ENCODE assay signal across 1 cellular context in genomic region chr2:135530313-135531230, GRCh38.
TF ChIP-seq lines count a peak whose summit lies in the region.

TSS of gene ZRANB3 (minus strand) at chr2:135531218.

TF ChIP-seq in K562, 482 proteins besides CTCF, POLR2A, EP300 and RAD21 (continued from another document and continues in another):
- TF ChIP-seq SMAD4 (CRISPR knock-in tag; conservative IDR thresholded peaks at IDR 0.05) (no peak), CHD2 (IDR thresholded peaks at IDR 0.05; ENCODE audit: low read depth, low read length) (peak; percentile 94), PATZ1 (CRISPR knock-in tag; IDR thresholded peaks at IDR 0.05; ENCODE audit: borderline replicate concordance) (0 out of 2 replicates have a peak, but pooled peaks have one; percentile 11), MCM2 (IDR thresholded peaks at IDR 0.05; ENCODE audit: low read depth) (no peak), ZFPM2 (CRISPR knock-in tag; IDR thresholded peaks at IDR 0.05) (no peak), MYC (IDR thresholded peaks at IDR 0.05; ENCODE audit: low read depth, low read length) (peak; percentile 89), MYC (CRISPR knock-in tag; IDR thresholded peaks at IDR 0.05; ENCODE audit: borderline replicate concordance, low read depth) (no peak), LCOR (CRISPR knock-in tag; IDR thresholded peaks at IDR 0.05) (peak; percentile 16; the same call in 1 of the 2 replicates), CEBPB (tag; IDR thresholded peaks at IDR 0.05) (peak; percentile 77; the same call in 1 of the 2 replicates), MAFK (IDR thresholded peaks at IDR 0.05; ENCODE audit: low read length) (no peak), NR2C2 (CRISPR knock-in tag; IDR thresholded peaks at IDR 0.05) (no peak), NR2C2 (tag; IDR thresholded peaks at IDR 0.05) (peak; percentile 69), E4F1 (CRISPR knock-in tag; IDR thresholded peaks at IDR 0.05; ENCODE audit: borderline replicate concordance) (no peak), TFAP4 (CRISPR knock-in tag; IDR thresholded peaks at IDR 0.05; ENCODE audit: borderline replicate concordance) (peak; percentile 75; the same call in 1 of the 2 replicates), TAF1 (IDR thresholded peaks at IDR 0.05; ENCODE audit: control insufficient read depth, extremely low read depth, insufficient read depth, low read length, severe bottlenecking) (peak; percentile 65), AFF1 (IDR thresholded peaks at IDR 0.05; ENCODE audit: low read depth in 1 of 2, partially characterized antibody in 2 of 2) (peak in 1 of 2 experiments; percentile 98), ATF4 (CRISPR knock-in tag; IDR thresholded peaks at IDR 0.05) (no peak), MXD1 (CRISPR knock-in tag; IDR thresholded peaks at IDR 0.05; ENCODE audit: borderline replicate concordance, poor library complexity, severe bottlenecking) (peak; percentile 20), ID3 (CRISPR knock-in tag; IDR thresholded peaks at IDR 0.05) (no peak), ID3 (tag; IDR thresholded peaks at IDR 0.05) (0 out of 2 replicates have a peak, but pooled peaks have one; percentile 37), OTX1 (CRISPR knock-in tag; IDR thresholded peaks at IDR 0.05) (no peak), GABPB2 (CRISPR knock-in tag; conservative IDR thresholded peaks at IDR 0.05) (no peak), ZNF639 (CRISPR knock-in tag; conservative IDR thresholded peaks at IDR 0.05 in 1 of 2, IDR thresholded peaks at IDR 0.05 in 1 of 2) (peak in 1 of 2 experiments; percentile 4; a peak in 1 of 4 replicates), TCF7L2 (IDR thresholded peaks at IDR 0.05; ENCODE audit: low read depth, low read length) (no peak), SRF (CRISPR knock-in tag; IDR thresholded peaks at IDR 0.05) (peak in 1 of 2 experiments; percentile 32; a peak in 1 of 4 replicates), MAZ (CRISPR knock-in tag; conservative IDR thresholded peaks at IDR 0.05 in 1 of 2, IDR thresholded peaks at IDR 0.05 in 1 of 2) (peak in 1 of 2 experiments; percentile 49; a peak in 2 of 4 replicates), PHF20 (IDR thresholded peaks at IDR 0.05; ENCODE audit: partially characterized antibody) (no peak), FOXM1 (IDR thresholded peaks at IDR 0.05; ENCODE audit: low read depth) (peak; percentile 81), FOXM1 (CRISPR knock-in tag; IDR thresholded peaks at IDR 0.05; ENCODE audit: low read depth) (no peak), SPI1 (IDR thresholded peaks at IDR 0.05; ENCODE audit: borderline replicate concordance, low read depth, low read length) (0 out of 2 replicates have a peak, but pooled peaks have one; percentile 32), WHSC1 (IDR thresholded peaks at IDR 0.05; ENCODE audit: low read length) (no peak), GTF2F1 (IDR thresholded peaks at IDR 0.05; ENCODE audit: low read depth, low read length) (no peak), UBTF (IDR thresholded peaks at IDR 0.05; ENCODE audit: borderline replicate concordance in 1 of 2, low read depth in 2 of 2, low read length in 2 of 2) (0 out of 4 replicates have a peak, but pooled peaks of 1 of the 2 experiments have one; percentile 16), CUX1 (CRISPR knock-in tag; IDR thresholded peaks at IDR 0.05) (no peak)
